Comparison of ENCODE assay signal across 11 cellular contexts in the genomic region with DNA sequence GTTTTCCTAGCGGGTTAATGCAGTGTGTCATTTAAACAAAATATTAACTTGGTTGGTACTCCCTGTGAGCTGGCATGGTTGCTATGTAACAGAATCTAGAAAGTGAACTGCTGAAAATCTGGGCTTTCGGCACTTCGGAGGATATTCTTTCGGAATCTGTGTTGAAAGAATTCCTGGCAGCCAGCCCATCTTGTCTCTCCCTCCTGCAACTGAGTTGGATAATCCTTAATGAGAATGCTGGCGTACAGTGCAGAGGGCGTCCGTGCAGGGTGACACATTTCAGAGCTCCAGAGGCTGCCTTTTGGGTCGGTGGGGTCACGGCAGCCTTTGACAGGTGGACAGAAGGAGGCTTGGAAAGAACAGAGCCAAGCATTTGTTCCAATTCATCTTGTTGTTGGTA. TPM values are rescaled to one million over a fixed set of nuclear protein-coding genes. Genes with fewer than 3 reads are reported as not detected.
DNase-seq lines count a peak whose midpoint lies in the region; ATAC-seq and TF ChIP-seq lines count a peak whose summit lies in the region.
"Had no signal": no experiment of that assay in that cellular context is flagged by ENCODE, and none has a peak within 500 bp of the region (broad histone marks: within the 10 kb centered on the region; RNA-seq: fewer than 3 reads in every experiment).

No MANE protein-coding gene starts in this region.

- H3K9me3 ChIP-seq in cardiac muscle cell (ENCODE audit: low read depth) (no peaks in the 10 kb centered on the region), vagina (no peaks in the 10 kb centered on the region)

- peaks cover 13% of the 10 kb centered on the region for H3K4me1 Mint-ChIP-seq in stimulated activated memory B cell treated with anti-CD40 and anti-IgM and Interleukin-4, amounts not matched to agents 10 μg/mL and 1 μg/mL and 100 μg/mL, for 72 hours
- H3K4me1 Mint-ChIP-seq in stimulated activated naive CD8-positive, alpha-beta T cell treated with anti-CD3 and anti-CD28 coated beads, Interleukin-15, amount 100 ng/mL, for 72 hours: peaks cover 21% of the 10 kb centered on the region
- H3K4me1 Mint-ChIP-seq: central memory CD8-positive, alpha-beta T cell had no signal

- H3K9me3 Mint-ChIP-seq in stimulated activated memory B cell treated with anti-CD40 and anti-IgM and Interleukin-4, amounts not matched to agents 10 μg/mL and 1 μg/mL and 100 μg/mL, for 72 hours: no peaks in the 10 kb centered on the region
- no peaks in the 10 kb centered on the region for H3K9me3 Mint-ChIP-seq in stimulated activated naive CD8-positive, alpha-beta T cell treated with anti-CD3 and anti-CD28 coated beads, Interleukin-15, amount 100 ng/mL, for 72 hours
- H3K9me3 Mint-ChIP-seq: central memory CD8-positive, alpha-beta T cell had no signal

- DNase-seq in cardiac muscle cell (ENCODE audit: low read depth in 1 of 2, low spot score in 1 of 2): peak; percentile 70 to 81
- DNase-seq in cardiac septum (ENCODE audit: low spot score): no peak
- peak; percentile 29 for DNase-seq in fibroblast of mammary gland (ENCODE audit: low read depth)
- peak; percentile 26 for DNase-seq in myocyte (ENCODE audit: low read depth)
- DNase-seq in vagina (ENCODE audit: extremely low spot score in 2 of 2): no peak
- no peak for DNase-seq in mesenteric fat pad (ENCODE audit: low spot score)
- DNase-seq in stimulated activated naive CD8-positive, alpha-beta T cell treated with anti-CD3 and anti-CD28 coated beads, Interleukin-15, amount 100 ng/mL, for 72 hours: no peak
- DNase-seq: KG1 had no signal

- H3K4me1 ChIP-seq in cardiac muscle cell (ENCODE audit: low read depth): peaks cover 42% of the 10 kb centered on the region
- peaks cover 32% of the 10 kb centered on the region for H3K4me1 ChIP-seq in vagina

- TF ChIP-seq CTCF in cardiac muscle cell (IDR thresholded peaks at IDR 0.05; ENCODE audit: low read depth, low read length) (no peak), fibroblast of mammary gland (conservative IDR thresholded peaks at IDR 0.05; ENCODE audit: control insufficient read depth, insufficient read depth, low read depth, low read length) (no peak), vagina (IDR thresholded peaks at IDR 0.05) (no peak)

- TF ChIP-seq POLR2A in vagina (IDR thresholded peaks at IDR 0.05): no peak

- H3K4me3 ChIP-seq in cardiac muscle cell: no peak overlapping the region
- H3K4me3 ChIP-seq in fibroblast of mammary gland (ENCODE audit: control insufficient read depth, low read depth, low read length): no peak overlapping the region
- no peak overlapping the region for H3K4me3 ChIP-seq in vagina

- H3K36me3 ChIP-seq in cardiac muscle cell: no peaks in the 10 kb centered on the region
- no peaks in the 10 kb centered on the region for H3K36me3 ChIP-seq in vagina

- ATAC-seq in stimulated activated memory B cell treated with anti-CD40 and anti-IgM and Interleukin-4, amounts not matched to agents 10 μg/mL and 1 μg/mL and 100 μg/mL, for 72 hours: no peak
- ATAC-seq in stimulated activated naive CD8-positive, alpha-beta T cell treated with anti-CD3 and anti-CD28 coated beads, Interleukin-15, amount 100 ng/mL, for 72 hours: no peak

- no peaks in the 10 kb centered on the region for H3K36me3 Mint-ChIP-seq in stimulated activated memory B cell treated with anti-CD40 and anti-IgM and Interleukin-4, amounts not matched to agents 10 μg/mL and 1 μg/mL and 100 μg/mL, for 72 hours

- H3K27ac ChIP-seq in cardiac muscle cell (peak overlapping the region; percentile 16), vagina (peak overlapping the region; percentile 40)

- H3K27me3 Mint-ChIP-seq in stimulated activated memory B cell treated with anti-CD40 and anti-IgM and Interleukin-4, amounts not matched to agents 10 μg/mL and 1 μg/mL and 100 μg/mL, for 72 hours: peaks cover 65% of the 10 kb centered on the region
- H3K27me3 Mint-ChIP-seq in stimulated activated naive CD8-positive, alpha-beta T cell treated with anti-CD3 and anti-CD28 coated beads, Interleukin-15, amount 100 ng/mL, for 72 hours: peaks cover 75% of the 10 kb centered on the region

- intact Hi-C loops in cardiac septum (cut with DNase I): no loop called here
- intact Hi-C loops in vagina (cut with DNase I): loop anchor here (5.0 kb wide), 1 partner anchor 625 kb away; no protein-coding TSS in a partner anchor

- H3K27ac Mint-ChIP-seq in stimulated activated memory B cell treated with anti-CD40 and anti-IgM and Interleukin-4, amounts not matched to agents 10 μg/mL and 1 μg/mL and 100 μg/mL, for 72 hours: no peak overlapping the region
- no peak overlapping the region for H3K27ac Mint-ChIP-seq in stimulated activated naive CD8-positive, alpha-beta T cell treated with anti-CD3 and anti-CD28 coated beads, Interleukin-15, amount 100 ng/mL, for 72 hours
- H3K27ac Mint-ChIP-seq: B cell had no signal

- H3K4me3 Mint-ChIP-seq in stimulated activated memory B cell treated with anti-CD40 and anti-IgM and Interleukin-4, amounts not matched to agents 10 μg/mL and 1 μg/mL and 100 μg/mL, for 72 hours: no peak overlapping the region
- H3K4me3 Mint-ChIP-seq in stimulated activated naive CD8-positive, alpha-beta T cell treated with anti-CD3 and anti-CD28 coated beads, Interleukin-15, amount 100 ng/mL, for 72 hours: no peak overlapping the region
- H3K4me3 Mint-ChIP-seq: B cell; central memory CD8-positive, alpha-beta T cell had no signal

- no peaks in the 10 kb centered on the region for H3K27me3 ChIP-seq in cardiac muscle cell
- no peaks in the 10 kb centered on the region for H3K27me3 ChIP-seq in vagina

RNA-seq across cellular contexts. Expression of gene KAZN, which starts 3.6 kb away (rescaled TPM):
- total RNA-seq in cardiac muscle cell (12.5 and 26.9 TPM in 2 replicates), cardiac septum (3.1 TPM), myocyte (11.6 and 15.0 TPM in 2 replicates), vagina (29.5 TPM), mesenteric fat pad (26.9 TPM)
- polyA plus RNA-seq in cardiac muscle cell: 17.5 and 21.5 TPM in 2 replicates
- polyA plus RNA-seq in myocyte (2012): 29.5 TPM

Comparison
In these comparisons a context has a peak if more than half of its experiments do, and no peak if none do; other contexts are left out.
1. DNase-seq: peak in cardiac muscle cell (2 of 2), fibroblast of mammary gland (single experiment) and myocyte (single experiment); none in cardiac septum (single experiment), vagina (0 of 2), mesenteric fat pad (single experiment) and stimulated activated naive CD8-positive, alpha-beta T cell treated with anti-CD3 and anti-CD28 coated beads, Interleukin-15, amount 100 ng/mL, for 72 hours (0 of 2).